ENCODE assay signal across 14 cellular contexts in genomic region chrX:31993635-31994034, GRCh38.
"Had no signal": no experiment of that assay in that cellular context is flagged by ENCODE, and none has a peak within 500 bp of the region (broad histone marks: within the 10 kb centered on the region; RNA-seq: fewer than 3 reads in every experiment).

No MANE protein-coding gene starts in this region.

- H3K27me3 ChIP-seq: brain microvascular endothelial cell, esophagus muscularis mucosa, sigmoid colon, suprapubic skin had no signal

- DNase-seq: activated CD4-positive, alpha-beta memory T cell treated with anti-CD3 and anti-CD28 coated beads for 36 hours; activated CD4-positive, alpha-beta T cell treated with anti-CD3 and anti-CD28 coated beads for 1 hour; activated gamma-delta T cell; activated T-cell treated with anti-CD3 and anti-CD28 coated beads, Interleukin-2, amount 50 U/mL, for 48 hours; amygdala; brain microvascular endothelial cell; left colon; occipital lobe; sigmoid colon; stimulated activated CD4-positive, alpha-beta T cell treated with anti-CD3 and anti-CD28 coated beads, Interleukin-12 subunit alpha, Interleukin-12 subunit beta, amount 100 ng/mL, for 4 hours; stimulated activated naive CD4-positive, alpha-beta T cell; T-helper 9 cell had no signal

- H3K36me3 ChIP-seq: brain microvascular endothelial cell, esophagus muscularis mucosa, sigmoid colon, suprapubic skin had no signal

- H3K9me3 ChIP-seq: esophagus muscularis mucosa, sigmoid colon, suprapubic skin had no signal

- ATAC-seq: left colon had no signal

- H3K4me1 ChIP-seq: sigmoid colon, suprapubic skin had no signal

- H3K4me3 ChIP-seq: esophagus muscularis mucosa, sigmoid colon, suprapubic skin had no signal

- H3K27ac ChIP-seq: brain microvascular endothelial cell, esophagus muscularis mucosa, sigmoid colon, suprapubic skin had no signal
